23 cellular contexts compared by ENCODE assay signal in the genomic region with DNA sequence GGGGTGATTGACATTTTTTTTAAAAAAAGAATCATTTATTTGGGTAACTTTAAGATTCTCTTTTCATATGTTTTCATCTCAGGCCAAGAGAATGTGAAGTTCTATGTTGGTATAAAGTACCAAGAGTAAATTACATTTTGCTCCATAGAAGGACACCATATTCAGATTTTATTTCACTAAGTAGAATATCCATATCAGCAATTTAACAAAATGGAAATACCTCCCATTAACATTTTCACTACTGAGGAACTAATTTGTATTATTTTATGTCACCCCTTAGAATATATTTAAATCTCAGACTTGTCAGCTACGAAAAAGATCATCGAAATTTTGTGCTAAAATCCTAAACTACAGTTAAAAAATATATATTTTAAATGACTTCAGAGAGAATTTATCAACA.
"Had no signal": no experiment of that assay in that cellular context is flagged by ENCODE, and none has a peak within 500 bp of the region (broad histone marks: within the 10 kb centered on the region; RNA-seq: fewer than 3 reads in every experiment).

No MANE protein-coding gene starts in this region.

- H3K36me3 Mint-ChIP-seq: immature natural killer cell, memory B cell, mesothelial cell of epicardium, natural killer cell had no signal

- H3K27ac Mint-ChIP-seq: immature natural killer cell, memory B cell, natural killer cell had no signal

- H3K27ac ChIP-seq: epithelial cell of prostate, esophagus muscularis mucosa, gastrocnemius medialis, heart right ventricle, left ventricle myocardium inferior, lower lobe of right lung, stomach, thoracic aorta, transverse colon had no signal

- DNase-seq: effector memory CD4-positive, alpha-beta T cell; gastrocnemius medialis; heart right ventricle; hypothalamus; immature natural killer cell; left cardiac atrium; left ventricle myocardium inferior; lower lobe of right lung; natural killer cell; right cardiac atrium; small intestine; stimulated activated CD4-positive, alpha-beta T cell treated with anti-CD3 and anti-CD28 coated beads, Interleukin-12 subunit alpha, Interleukin-12 subunit beta, amount 100 ng/mL, for 4 hours; stimulated activated naive CD4-positive, alpha-beta T cell; stomach; substantia nigra; transverse colon had no signal

- H3K9me3 ChIP-seq: esophagus muscularis mucosa, gastrocnemius medialis, heart right ventricle, left ventricle myocardium inferior, lower lobe of right lung, stomach, thoracic aorta, transverse colon had no signal

- H3K9me3 Mint-ChIP-seq: mesothelial cell of epicardium, neural crest cell had no signal

- H3K4me3 Mint-ChIP-seq: immature natural killer cell, memory B cell, mesothelial cell of epicardium, natural killer cell, neural crest cell had no signal

- FAIRE-seq: keratinocyte had no signal

- H3K4me3 ChIP-seq: gastrocnemius medialis, heart right ventricle, left ventricle myocardium inferior, lower lobe of right lung, stomach, thoracic aorta, transverse colon had no signal

- H3K27me3 ChIP-seq: esophagus muscularis mucosa, gastrocnemius medialis, heart right ventricle, stomach, transverse colon had no signal

- H3K27me3 Mint-ChIP-seq: memory B cell had no signal

- H3K4me1 Mint-ChIP-seq: immature natural killer cell, memory B cell, natural killer cell, neural crest cell had no signal

- ATAC-seq: gastrocnemius medialis, heart right ventricle, left cardiac atrium, lower lobe of right lung, natural killer cell, right cardiac atrium had no signal

- H3K4me1 ChIP-seq: gastrocnemius medialis, left ventricle myocardium inferior, lower lobe of right lung, transverse colon had no signal

- H3K36me3 ChIP-seq: esophagus muscularis mucosa, gastrocnemius medialis, heart right ventricle, left ventricle myocardium inferior, lower lobe of right lung, stomach, thoracic aorta, transverse colon had no signal
